8 cellular contexts compared by ENCODE assay signal in genomic region chr22:19974233-19974861, GRCh38. TPM values are rescaled to one million over a fixed set of nuclear protein-coding genes. Genes with fewer than 3 reads are reported as not detected.
DNase-seq lines count a peak whose midpoint lies in the region; ATAC-seq and TF ChIP-seq lines count a peak whose summit lies in the region.

No MANE protein-coding gene starts in this region.

- no peaks in the 10 kb centered on the region for H3K9me3 Mint-ChIP-seq in Caco-2 (ENCODE audit: unreplicated experiment)
- no peaks in the 10 kb centered on the region for H3K9me3 Mint-ChIP-seq in naive thymus-derived CD4-positive, alpha-beta T cell

- H3K36me3 Mint-ChIP-seq in Caco-2 (ENCODE audit: insufficient read depth, unreplicated experiment) = peaks cover 27% of the 10 kb centered on the region
- H3K36me3 Mint-ChIP-seq in naive thymus-derived CD4-positive, alpha-beta T cell = no peaks in the 10 kb centered on the region

- in situ Hi-C loops in HAP-1 (cut with MboI; ENCODE audit: low sequenced_read_pairs) = loop anchor here (25.0 kb wide), 1 partner anchor 313 kb away; no protein-coding TSS in a partner anchor

- DNase-seq in Caco-2 (peak; percentile 43 to 60), HAP-1 (ENCODE audit: low spot score in 2 of 2) (peak; percentile 57 to 87), NCI-H446 treated with DMSO at 0.1 percent for 48 hours (lab: John Stamatoyannopoulos, UW) (peak; percentile 82), caudate nucleus (lab: John Stamatoyannopoulos, UW) (peak in 17 of 61 donors; percentile 11 to 79 (median 31)), mesenteric fat pad (ENCODE audit: low spot score) (no peak)
- no peak for DNase-seq in naive thymus-derived CD4-positive, alpha-beta T cell
- no peak for DNase-seq in stimulated activated naive CD4-positive, alpha-beta T cell treated with Interleukin-2 at 50 U/mL for 16 hours (lab: John Stamatoyannopoulos, UW)

- H3K27me3 ChIP-seq in Caco-2 (replicated peaks; ENCODE audit: control insufficient read depth, insufficient read depth, low read length) (no peaks in the 10 kb centered on the region), HAP-1 (ENCODE audit: low read depth) (no peaks in the 10 kb centered on the region)
- no peaks in the 10 kb centered on the region for H3K27me3 ChIP-seq in naive thymus-derived CD4-positive, alpha-beta T cell (ENCODE audit: control insufficient read depth in 2 of 2, insufficient read depth in 2 of 2, low read length in 2 of 2)

- H3K4me1 Mint-ChIP-seq in Caco-2 (ENCODE audit: low read depth, unreplicated experiment) = peaks cover 7% of the 10 kb centered on the region
- H3K4me1 Mint-ChIP-seq in naive thymus-derived CD4-positive, alpha-beta T cell = peaks cover 8 to 35% (median 12%) of the 10 kb centered on the region in 7 donors

- H3K4me3 ChIP-seq in Caco-2 (ENCODE audit: low read depth, low read length) = no peak overlapping the region
- H3K4me3 ChIP-seq in HAP-1 = no peak overlapping the region
- no peak overlapping the region for H3K4me3 ChIP-seq in naive thymus-derived CD4-positive, alpha-beta T cell (ENCODE audit: low read length)

- H3K36me3 ChIP-seq in Caco-2 (ENCODE audit: control insufficient read depth, insufficient read depth, low read length) (no peaks in the 10 kb centered on the region; the same call in 1 of the 2 replicates), HAP-1 (replicated peaks) (peaks cover 25% of the 10 kb centered on the region)
- peaks cover 0 to 3% (median 0%) of the 10 kb centered on the region in 3 experiments for H3K36me3 ChIP-seq in naive thymus-derived CD4-positive, alpha-beta T cell (ENCODE audit: control insufficient read depth in 2 of 3, insufficient read depth in 3 of 3, low read length in 3 of 3)

- intact Hi-C loops in Caco-2 (cut with micrococcal nuclease; ENCODE audit: unreplicated experiment) = no loop called here
- intact Hi-C loops in naive thymus-derived CD4-positive, alpha-beta T cell (cut with micrococcal nuclease) = loop anchor here in 1 of 2 donors (5.0 kb wide), 1 partner anchor 143 kb away; the partner anchor contains the start of genes RANBP1 and TRMT2A

- no peak for TF ChIP-seq CTCF in Caco-2 (IDR thresholded peaks at IDR 0.05; ENCODE audit: insufficient read depth in 1 of 2, low read depth in 1 of 2, low read length in 1 of 2, severe bottlenecking in 1 of 2, unreplicated experiment in 1 of 2)

- CTCF ChIA-PET in Caco-2 (lab: Charles Lee) = no interaction called here
- CTCF ChIA-PET in naive thymus-derived CD4-positive, alpha-beta T cell (lab: Charles Lee) = interaction anchor here (1.0 kb wide), 1 partner anchor 154 kb away, joined by 3 read pairs; no protein-coding TSS in a partner anchor

- H3K4me3 Mint-ChIP-seq in Caco-2 (ENCODE audit: unreplicated experiment) = no peak overlapping the region
- no peak overlapping the region for H3K4me3 Mint-ChIP-seq in naive thymus-derived CD4-positive, alpha-beta T cell

- peak overlapping the region; percentile 58 for H3K27ac Mint-ChIP-seq in Caco-2 (ENCODE audit: unreplicated experiment)
- no peak overlapping the region for H3K27ac Mint-ChIP-seq in naive thymus-derived CD4-positive, alpha-beta T cell

- no peaks in the 10 kb centered on the region for H3K27me3 Mint-ChIP-seq in Caco-2 (ENCODE audit: insufficient read depth, unreplicated experiment)
- H3K27me3 Mint-ChIP-seq in naive thymus-derived CD4-positive, alpha-beta T cell = no peaks in the 10 kb centered on the region

- peaks cover 6% of the 10 kb centered on the region; the same call in 1 of the 2 replicates for H3K4me1 ChIP-seq in Caco-2
- H3K4me1 ChIP-seq in HAP-1 = no peaks in the 10 kb centered on the region
- H3K4me1 ChIP-seq in naive thymus-derived CD4-positive, alpha-beta T cell (ENCODE audit: control insufficient read depth in 2 of 2, insufficient read depth in 2 of 2, low read length in 2 of 2) = peaks cover 7 to 11% of the 10 kb centered on the region in 2 donors

- POLR2A ChIA-PET in Caco-2 (lab: Charles Lee) = no interaction called here
- POLR2A ChIA-PET in naive thymus-derived CD4-positive, alpha-beta T cell (lab: Charles Lee) = no interaction called here

- H3K27ac ChIP-seq in caudate nucleus (ENCODE audit: low read depth, low read length) = peak overlapping the region; percentile 44
- H3K27ac ChIP-seq in naive thymus-derived CD4-positive, alpha-beta T cell (ENCODE audit: low read depth, low read length) = no peak overlapping the region

- no TSS peak for BruUV-seq in Caco-2 (replicated peaks; lab: Mats Ljungman, UMichigan)

- peak; percentile 55 for ATAC-seq in naive thymus-derived CD4-positive, alpha-beta T cell
- ATAC-seq in HG02870 (IDR thresholded peaks at IDR 0.05; ENCODE audit: unreplicated experiment) = no peak

- H3K9me3 ChIP-seq in Caco-2 (no peaks in the 10 kb centered on the region), HAP-1 (no peaks in the 10 kb centered on the region)
- no peaks in the 10 kb centered on the region for H3K9me3 ChIP-seq in naive thymus-derived CD4-positive, alpha-beta T cell (ENCODE audit: control insufficient read depth in 2 of 3, low read length in 3 of 3)

RNA-seq across cellular contexts. Expression of gene TXNRD2, which starts 32.7 kb away (rescaled TPM):
- total RNA-seq in Caco-2 (2022) = 44.8 and 47.0 TPM in 2 replicates
- total RNA-seq in naive thymus-derived CD4-positive, alpha-beta T cell = 10 to 100 TPM; 24.7 to 39.0 (median 36.7) TPM
- 10 to 100 TPM; 14.0 to 15.2 TPM for polyA plus RNA-seq in naive thymus-derived CD4-positive, alpha-beta T cell
- total RNA-seq in mesenteric fat pad = 20.2 TPM

RNA-seq across cellular contexts. Expression of gene COMT, which starts 32.8 kb away (rescaled TPM):
- total RNA-seq in Caco-2 (2022) (96.0 and 103 TPM in 2 replicates), mesenteric fat pad (144 TPM)
- 10 to 100 TPM; 30.0 to 80.7 (median 36.7) TPM for total RNA-seq in naive thymus-derived CD4-positive, alpha-beta T cell
- 100 to 1,000 TPM in 1 of 2 donors, 10 to 100 TPM in 1; 85.0 to 105 TPM for polyA plus RNA-seq in naive thymus-derived CD4-positive, alpha-beta T cell

RNA-seq across cellular contexts. Expression of gene ARVCF, which starts 42.3 kb away (rescaled TPM):
- 9.8 and 12.0 TPM in 2 replicates for total RNA-seq in Caco-2 (2022)
- 1 to 10 TPM; 2.8 to 9.2 (median 5.8) TPM for total RNA-seq in naive thymus-derived CD4-positive, alpha-beta T cell
- polyA plus RNA-seq in naive thymus-derived CD4-positive, alpha-beta T cell = 1 to 10 TPM in 1 of 2 donors, under 1 TPM in 1; 0.74 to 1.7 TPM
- 5.3 TPM for total RNA-seq in mesenteric fat pad

RNA-seq across cellular contexts. Expression of gene TANGO2, which starts 46.6 kb away (rescaled TPM):
- total RNA-seq in Caco-2 (2022) = 23.9 and 26.6 TPM in 2 replicates
- 10 to 100 TPM; 21.3 to 43.1 (median 38.6) TPM for total RNA-seq in naive thymus-derived CD4-positive, alpha-beta T cell
- 10 to 100 TPM; 20.0 to 41.3 TPM for polyA plus RNA-seq in naive thymus-derived CD4-positive, alpha-beta T cell
- total RNA-seq in mesenteric fat pad = 34.8 TPM

Comparison
In these comparisons a context has a peak if more than half of its experiments do, and no peak if none do; other contexts are left out.
1. DNase-seq: peak in Caco-2 (2 of 2), HAP-1 (2 of 2) and NCI-H446 treated with DMSO at 0.1 percent for 48 hours (single experiment); none in naive thymus-derived CD4-positive, alpha-beta T cell (0 of 9), stimulated activated naive CD4-positive, alpha-beta T cell treated with Interleukin-2 at 50 U/mL for 16 hours (single experiment) and mesenteric fat pad (single experiment).